17 cellular contexts compared by ENCODE assay signal in genomic region chr4:71195932-71196331, GRCh38.
A peak's percentile ranks its signal among the peaks of the same experiment; 100 is the strongest.
DNase-seq lines count a peak whose midpoint lies in the region; ATAC-seq and TF ChIP-seq lines count a peak whose summit lies in the region.
"Had no signal": no experiment of that assay in that cellular context is flagged by ENCODE, and none has a peak within 500 bp of the region (broad histone marks: within the 10 kb centered on the region; RNA-seq: fewer than 3 reads in every experiment).

No MANE protein-coding gene starts in this region.

- H3K9me3 Mint-ChIP-seq in WTC11, result no peaks in the 10 kb centered on the region
- H3K9me3 Mint-ChIP-seq in osteocyte (ENCODE audit: unreplicated experiment), result no peaks in the 10 kb centered on the region
- H3K9me3 Mint-ChIP-seq in activated CD4-positive, alpha-beta memory T cell treated with anti-CD3 and anti-CD28 coated beads for 36 hours, result no peaks in the 10 kb centered on the region

- no peak overlapping the region for H3K4me3 Mint-ChIP-seq in WTC11
- no peak overlapping the region for H3K4me3 Mint-ChIP-seq in osteocyte (ENCODE audit: unreplicated experiment)
- no peak overlapping the region for H3K4me3 Mint-ChIP-seq in activated CD4-positive, alpha-beta memory T cell treated with anti-CD3 and anti-CD28 coated beads for 36 hours
- H3K4me3 Mint-ChIP-seq: activated naive CD8-positive, alpha-beta T cell treated with anti-CD3 and anti-CD28 coated beads, Interleukin-2, amount 10 ng/mL, durations not matched to agents 7 days and 5 days; IgD-negative memory B cell had no signal

- H3K4me1 Mint-ChIP-seq in WTC11 (peaks cover 9% of the 10 kb centered on the region), osteocyte (ENCODE audit: unreplicated experiment) (peaks cover 10% of the 10 kb centered on the region)
- peaks cover 10% of the 10 kb centered on the region for H3K4me1 Mint-ChIP-seq in activated CD4-positive, alpha-beta memory T cell treated with anti-CD3 and anti-CD28 coated beads for 36 hours (ENCODE audit: low read depth)
- H3K4me1 Mint-ChIP-seq: IgD-negative memory B cell had no signal

- POLR2A ChIA-PET in WTC11 (lab: Charles Lee), result no interaction called here
- POLR2A ChIA-PET in activated CD4-positive, alpha-beta memory T cell treated with anti-CD3 and anti-CD28 coated beads for 36 hours (lab: Charles Lee), result no interaction called here

- H3K36me3 Mint-ChIP-seq in WTC11 (no peaks in the 10 kb centered on the region), osteocyte (ENCODE audit: unreplicated experiment) (peaks cover 7% of the 10 kb centered on the region)
- no peaks in the 10 kb centered on the region for H3K36me3 Mint-ChIP-seq in activated CD4-positive, alpha-beta memory T cell treated with anti-CD3 and anti-CD28 coated beads for 36 hours
- H3K36me3 Mint-ChIP-seq: IgD-negative memory B cell had no signal

- in situ Hi-C loops in Caki2 (cut with HindIII; ENCODE audit: low pct_unique_long_range_greater_than_20kb, low sequenced_read_pairs), result no loop called here

- CTCF ChIA-PET in WTC11 (lab: Charles Lee), result interaction anchor here (1.1 kb wide), 1 partner anchor 33 kb away, joined by 3 read pairs; no protein-coding TSS in a partner anchor
- CTCF ChIA-PET in activated CD4-positive, alpha-beta memory T cell treated with anti-CD3 and anti-CD28 coated beads for 36 hours (lab: Charles Lee), result interaction anchor here (1.6 kb wide), 1 partner anchor 12 kb away, joined by 7 read pairs; no protein-coding TSS in a partner anchor

- H3K27ac Mint-ChIP-seq in WTC11 (peak overlapping the region; percentile 92), osteocyte (ENCODE audit: unreplicated experiment) (peak overlapping the region; percentile 53)
- no peak overlapping the region for H3K27ac Mint-ChIP-seq in activated CD4-positive, alpha-beta memory T cell treated with anti-CD3 and anti-CD28 coated beads for 36 hours
- H3K27ac Mint-ChIP-seq: activated naive CD8-positive, alpha-beta T cell treated with anti-CD3 and anti-CD28 coated beads, Interleukin-2, amount 10 ng/mL, durations not matched to agents 7 days and 5 days; IgD-negative memory B cell had no signal

- DNase-seq in Caki2 (ENCODE audit: low read depth) (peak; percentile 16), WTC11 (ENCODE audit: low spot score) (no peak), hepatic stellate cell (ENCODE audit: low spot score) (peak; percentile 80), osteocyte (ENCODE audit: extremely low spot score, unreplicated experiment) (no peak), activated T-cell treated with anti-CD3 and anti-CD28 coated beads for 4 hours (no peak), posterior vena cava (ENCODE audit: low spot score) (no peak)
- no peak for DNase-seq in activated CD4-positive, alpha-beta memory T cell treated with anti-CD3 and anti-CD28 coated beads for 36 hours
- DNase-seq: activated naive CD8-positive, alpha-beta T cell treated with anti-CD3 and anti-CD28 coated beads, Interleukin-2, amount 10 ng/mL, durations not matched to agents 7 days and 5 days; BE2C; hypothalamus; NCI-H446; PC-9; stimulated activated CD4-positive, alpha-beta T cell treated with anti-CD3 and anti-CD28 coated beads, Interleukin-15, amount 100 ng/mL, for 24 hours; SW 1271 had no signal

- peak; percentile 99 for ATAC-seq in WTC11
- ATAC-seq in GM18873 (IDR thresholded peaks at IDR 0.05; ENCODE audit: low FRiP score, unreplicated experiment), result no peak
- ATAC-seq: activated CD4-positive, CD25-positive, alpha-beta regulatory T cell treated with anti-CD3 and anti-CD28 coated beads, Interleukin-2, amount 50 U/mL, for 24 hours had no signal

- intact Hi-C loops in posterior vena cava (cut with DNase I), result no loop called here
- intact Hi-C loops in activated CD4-positive, alpha-beta memory T cell treated with anti-CD3 and anti-CD28 coated beads for 36 hours (cut with micrococcal nuclease), result no loop called here

- H3K27me3 Mint-ChIP-seq in WTC11 (ENCODE audit: low read depth), result no peaks in the 10 kb centered on the region
- peaks cover 22% of the 10 kb centered on the region for H3K27me3 Mint-ChIP-seq in osteocyte (ENCODE audit: unreplicated experiment)
- peaks cover 10% of the 10 kb centered on the region for H3K27me3 Mint-ChIP-seq in activated CD4-positive, alpha-beta memory T cell treated with anti-CD3 and anti-CD28 coated beads for 36 hours

- TF ChIP-seq CTCF in WTC11 (IDR thresholded peaks at IDR 0.05), result no peak
- TF ChIP-seq CTCF in osteocyte (IDR thresholded peaks at IDR 0.05), result no peak

TF ChIP-seq in WTC11, 78 proteins besides CTCF, POLR2A, EP300 and RAD21 (continues in another document):
- TF ChIP-seq NR1H2 (CRISPR knock-in tag; IDR thresholded peaks at IDR 0.05), result no peak
- no peak for TF ChIP-seq ATF1 (CRISPR knock-in tag; IDR thresholded peaks at IDR 0.05)
- TF ChIP-seq FOXK1 (CRISPR knock-in tag; IDR thresholded peaks at IDR 0.05), result no peak
- TF ChIP-seq ZNF121 (CRISPR knock-in tag; IDR thresholded peaks at IDR 0.05), result no peak
- no peak for TF ChIP-seq GABPB1 (CRISPR knock-in tag; IDR thresholded peaks at IDR 0.05)
- TF ChIP-seq MAX (CRISPR knock-in tag; IDR thresholded peaks at IDR 0.05), result no peak
- TF ChIP-seq NR2C2 (CRISPR knock-in tag; IDR thresholded peaks at IDR 0.05), result no peak
- no peak for TF ChIP-seq E2F4 (CRISPR knock-in tag; IDR thresholded peaks at IDR 0.05; ENCODE audit: borderline replicate concordance, low read depth)
- TF ChIP-seq ZNF532 (CRISPR knock-in tag; IDR thresholded peaks at IDR 0.05; ENCODE audit: borderline replicate concordance), result no peak
- no peak for TF ChIP-seq NFATC4 (CRISPR knock-in tag; IDR thresholded peaks at IDR 0.05)
- TF ChIP-seq ZNF138 (CRISPR knock-in tag; conservative IDR thresholded peaks at IDR 0.05), result no peak
- no peak for TF ChIP-seq ZNF416 (CRISPR knock-in tag; IDR thresholded peaks at IDR 0.05)
- no peak for TF ChIP-seq USF1 (CRISPR knock-in tag; IDR thresholded peaks at IDR 0.05)
- no peak for TF ChIP-seq NFYB (CRISPR knock-in tag; conservative IDR thresholded peaks at IDR 0.05; ENCODE audit: low read depth)
- TF ChIP-seq ZBTB43 (CRISPR knock-in tag; IDR thresholded peaks at IDR 0.05), result no peak
- no peak for TF ChIP-seq PRRX2 (CRISPR knock-in tag; IDR thresholded peaks at IDR 0.05)

Comparison
In these comparisons a context has a peak if more than half of its experiments do, and no peak if none do; other contexts are left out.
1. DNase-seq: peak in Caki2 (single experiment) and hepatic stellate cell (single experiment); none in WTC11 (single experiment), osteocyte (single experiment), activated T-cell treated with anti-CD3 and anti-CD28 coated beads for 4 hours (single experiment), posterior vena cava (single experiment) and activated CD4-positive, alpha-beta memory T cell treated with anti-CD3 and anti-CD28 coated beads for 36 hours (single experiment).